Comparison of ENCODE assay signal across 8 cellular contexts in genomic region chr7:41705109-41705871, GRCh38. TPM values are rescaled to one million over a fixed set of nuclear protein-coding genes. Genes with fewer than 3 reads are reported as not detected.
A peak's percentile ranks its signal among the peaks of the same experiment; 100 is the strongest.
DNase-seq lines count a peak whose midpoint lies in the region; ATAC-seq and TF ChIP-seq lines count a peak whose summit lies in the region.

No MANE protein-coding gene starts in this region.

- ATAC-seq in GM18520 (IDR thresholded peaks at IDR 0.05; ENCODE audit: unreplicated experiment): peak; percentile 90
- peak; percentile 87 for ATAC-seq in HG03060 (IDR thresholded peaks at IDR 0.05; ENCODE audit: low read depth, unreplicated experiment)
- ATAC-seq in mucosa of descending colon: peak; percentile 98

- no peaks in the 10 kb centered on the region for H3K36me3 ChIP-seq in mucosa of descending colon (ENCODE audit: low read depth)

- peaks cover 9% of the 10 kb centered on the region for H3K4me1 ChIP-seq in mucosa of descending colon (ENCODE audit: low read depth)

- intact Hi-C loops in mucosa of descending colon (cut with DNase I, micrococcal nuclease): no loop called here

- H3K9me3 ChIP-seq in mucosa of descending colon: no peaks in the 10 kb centered on the region

- no peak overlapping the region for H3K4me3 ChIP-seq in mucosa of descending colon

- TF ChIP-seq CTCF in mucosa of descending colon (IDR thresholded peaks at IDR 0.05): peak; percentile 60

- DNase-seq in AML-193 (lab: John Stamatoyannopoulos, UW) (peak; percentile 82 to 86), NCI-H345 treated with DMSO at 0.1 percent for 48 hours (lab: John Stamatoyannopoulos, UW; ENCODE audit: unreplicated experiment) (peak; percentile 31), epithelial cell of prostate (ENCODE audit: low read depth, low spot score) (no peak), mucosa of descending colon (peak; percentile 91 to 93 (median 92))
- DNase-seq in activated CD8-positive, alpha-beta memory T cell treated with anti-CD3 and anti-CD28 coated beads for 48 hours (ENCODE audit: low read depth in 2 of 3, low spot score in 2 of 3): peak in 2 of 3 experiments; percentile 13 to 33
- peak; percentile 66 for DNase-seq in stimulated activated CD8-positive, alpha-beta memory T cell treated with anti-CD3 and anti-CD28 coated beads, Interleukin-4, amount 100 ng/mL, for 48 hours

- H3K27ac ChIP-seq in epithelial cell of prostate: peak overlapping the region; percentile 80

RNA-seq across cellular contexts. Expression of gene INHBA, which starts 2.4 kb away (rescaled TPM):
- total RNA-seq in mucosa of descending colon: 1 to 10 TPM in 1 of 3 donors, under 1 TPM in 2; 0.28 to 1.2 (median 0.35) TPM
